Comparison of ENCODE assay signal across 1 cellular context in the genomic region with DNA sequence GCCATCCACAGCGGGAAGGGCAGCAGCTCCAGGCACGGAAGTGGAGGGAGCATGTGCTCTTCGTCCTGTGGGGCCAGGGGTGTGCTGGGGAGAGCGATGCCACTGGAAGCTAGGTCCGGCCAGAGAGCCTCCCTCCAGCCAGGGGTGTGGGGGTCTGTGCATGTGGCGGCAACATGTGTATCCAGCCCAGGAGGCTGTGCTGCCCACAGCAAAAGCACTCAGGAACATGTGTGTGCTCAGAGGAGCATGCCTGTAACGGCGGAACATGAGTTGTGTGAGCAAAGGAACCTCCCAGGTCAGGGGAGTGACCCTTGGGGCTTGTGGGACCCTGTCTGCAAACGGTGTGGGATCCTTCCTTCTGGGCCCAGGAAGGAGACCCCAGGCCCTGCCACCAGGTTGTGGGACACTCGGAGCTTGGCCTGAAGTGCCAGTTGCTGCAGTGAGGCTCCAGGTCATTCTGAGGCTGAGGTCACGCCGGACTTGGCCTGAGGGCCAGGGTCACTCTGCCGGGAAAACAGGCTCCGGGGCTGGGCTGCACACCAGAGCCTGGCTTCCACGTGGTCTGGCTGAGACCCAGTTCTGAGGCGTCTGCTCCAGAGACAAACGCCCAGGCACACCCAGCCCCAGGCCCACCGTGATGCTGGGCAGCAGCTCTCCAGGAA.
A peak's percentile ranks its signal among the peaks of the same experiment; 100 is the strongest.
TF ChIP-seq lines count a peak whose summit lies in the region.

No MANE protein-coding gene starts in this region.

TF ChIP-seq in HepG2, 621 proteins besides CTCF, POLR2A, EP300 and RAD21 (continued from another document and continues in another):
- TF ChIP-seq, protein P1, sequence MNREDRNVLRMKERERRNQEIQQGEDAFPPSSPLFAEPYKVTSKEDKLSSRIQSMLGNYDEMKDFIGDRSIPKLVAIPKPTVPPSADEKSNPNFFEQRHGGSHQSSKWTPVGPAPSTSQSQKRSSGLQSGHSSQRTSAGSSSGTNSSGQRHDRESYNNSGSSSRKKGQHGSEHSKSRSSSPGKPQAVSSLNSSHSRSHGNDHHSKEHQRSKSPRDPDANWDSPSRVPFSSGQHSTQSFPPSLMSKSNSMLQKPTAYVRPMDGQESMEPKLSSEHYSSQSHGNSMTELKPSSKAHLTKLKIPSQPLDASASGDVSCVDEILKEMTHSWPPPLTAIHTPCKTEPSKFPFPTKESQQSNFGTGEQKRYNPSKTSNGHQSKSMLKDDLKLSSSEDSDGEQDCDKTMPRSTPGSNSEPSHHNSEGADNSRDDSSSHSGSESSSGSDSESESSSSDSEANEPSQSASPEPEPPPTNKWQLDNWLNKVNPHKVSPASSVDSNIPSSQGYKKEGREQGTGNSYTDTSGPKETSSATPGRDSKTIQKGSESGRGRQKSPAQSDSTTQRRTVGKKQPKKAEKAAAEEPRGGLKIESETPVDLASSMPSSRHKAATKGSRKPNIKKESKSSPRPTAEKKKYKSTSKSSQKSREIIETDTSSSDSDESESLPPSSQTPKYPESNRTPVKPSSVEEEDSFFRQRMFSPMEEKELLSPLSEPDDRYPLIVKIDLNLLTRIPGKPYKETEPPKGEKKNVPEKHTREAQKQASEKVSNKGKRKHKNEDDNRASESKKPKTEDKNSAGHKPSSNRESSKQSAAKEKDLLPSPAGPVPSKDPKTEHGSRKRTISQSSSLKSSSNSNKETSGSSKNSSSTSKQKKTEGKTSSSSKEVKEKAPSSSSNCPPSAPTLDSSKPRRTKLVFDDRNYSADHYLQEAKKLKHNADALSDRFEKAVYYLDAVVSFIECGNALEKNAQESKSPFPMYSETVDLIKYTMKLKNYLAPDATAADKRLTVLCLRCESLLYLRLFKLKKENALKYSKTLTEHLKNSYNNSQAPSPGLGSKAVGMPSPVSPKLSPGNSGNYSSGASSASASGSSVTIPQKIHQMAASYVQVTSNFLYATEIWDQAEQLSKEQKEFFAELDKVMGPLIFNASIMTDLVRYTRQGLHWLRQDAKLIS (CRISPR knock-in tag; IDR thresholded peaks at IDR 0.05): no peak
- TF ChIP-seq ADNP (CRISPR knock-in tag; IDR thresholded peaks at IDR 0.05) (no peak), ZNF768 (CRISPR knock-in tag; IDR thresholded peaks at IDR 0.05) (no peak), SALL1 (CRISPR knock-in tag; IDR thresholded peaks at IDR 0.05) (peak; percentile 32; the same call in 1 of the 2 replicates), ZNF850 (CRISPR knock-in tag; conservative IDR thresholded peaks at IDR 0.05) (no peak), DPF2 (CRISPR knock-in tag; IDR thresholded peaks at IDR 0.05; ENCODE audit: borderline replicate concordance, low read depth) (no peak), ELF4 (CRISPR knock-in tag; IDR thresholded peaks at IDR 0.05; ENCODE audit: borderline replicate concordance) (no peak), POLR2G (IDR thresholded peaks at IDR 0.05; ENCODE audit: low read depth, low read length) (no peak), ARNT (IDR thresholded peaks at IDR 0.05) (no peak), SOX13 (IDR thresholded peaks at IDR 0.05) (no peak), SOX13 (CRISPR knock-in tag; conservative IDR thresholded peaks at IDR 0.05 in 1 of 2, IDR thresholded peaks at IDR 0.05 in 1 of 2) (0 out of 4 replicates have a peak, but pooled peaks of 1 of the 2 experiments have one; percentile 7), TBP (CRISPR knock-in tag; IDR thresholded peaks at IDR 0.05) (no peak), SIN3B (IDR thresholded peaks at IDR 0.05; ENCODE audit: low read length) (no peak), ZNF484 (CRISPR knock-in tag; IDR thresholded peaks at IDR 0.05; ENCODE audit: borderline replicate concordance, low read depth) (no peak), NR2C2 (CRISPR knock-in tag; IDR thresholded peaks at IDR 0.05; ENCODE audit: borderline replicate concordance) (no peak), ZNF329 (CRISPR knock-in tag; IDR thresholded peaks at IDR 0.05; ENCODE audit: low read depth) (no peak), STAT5B (CRISPR knock-in tag; IDR thresholded peaks at IDR 0.05) (no peak), SMARCC2 (IDR thresholded peaks at IDR 0.05) (no peak), SNRNP70 (IDR thresholded peaks at IDR 0.05; ENCODE audit: low read depth, low read length) (no peak), SP4 (CRISPR knock-in tag; IDR thresholded peaks at IDR 0.05) (no peak), PRMT3 (CRISPR knock-in tag; IDR thresholded peaks at IDR 0.05; ENCODE audit: borderline replicate concordance, low read depth) (no peak), NBN (conservative IDR thresholded peaks at IDR 0.05) (no peak), FOXC1 (CRISPR knock-in tag; IDR thresholded peaks at IDR 0.05; ENCODE audit: borderline replicate concordance) (no peak; the same call in 1 of the 2 replicates), CCAR2 (optimal IDR thresholded peaks at IDR 0.05; ENCODE audit: low read depth, low read length) (no peak), ATM (IDR thresholded peaks at IDR 0.05; ENCODE audit: borderline replicate concordance) (no peak), TCF12 (IDR thresholded peaks at IDR 0.05) (no peak), TCF12 (CRISPR knock-in tag; IDR thresholded peaks at IDR 0.05) (no peak)
- TF ChIP-seq, protein P2, sequence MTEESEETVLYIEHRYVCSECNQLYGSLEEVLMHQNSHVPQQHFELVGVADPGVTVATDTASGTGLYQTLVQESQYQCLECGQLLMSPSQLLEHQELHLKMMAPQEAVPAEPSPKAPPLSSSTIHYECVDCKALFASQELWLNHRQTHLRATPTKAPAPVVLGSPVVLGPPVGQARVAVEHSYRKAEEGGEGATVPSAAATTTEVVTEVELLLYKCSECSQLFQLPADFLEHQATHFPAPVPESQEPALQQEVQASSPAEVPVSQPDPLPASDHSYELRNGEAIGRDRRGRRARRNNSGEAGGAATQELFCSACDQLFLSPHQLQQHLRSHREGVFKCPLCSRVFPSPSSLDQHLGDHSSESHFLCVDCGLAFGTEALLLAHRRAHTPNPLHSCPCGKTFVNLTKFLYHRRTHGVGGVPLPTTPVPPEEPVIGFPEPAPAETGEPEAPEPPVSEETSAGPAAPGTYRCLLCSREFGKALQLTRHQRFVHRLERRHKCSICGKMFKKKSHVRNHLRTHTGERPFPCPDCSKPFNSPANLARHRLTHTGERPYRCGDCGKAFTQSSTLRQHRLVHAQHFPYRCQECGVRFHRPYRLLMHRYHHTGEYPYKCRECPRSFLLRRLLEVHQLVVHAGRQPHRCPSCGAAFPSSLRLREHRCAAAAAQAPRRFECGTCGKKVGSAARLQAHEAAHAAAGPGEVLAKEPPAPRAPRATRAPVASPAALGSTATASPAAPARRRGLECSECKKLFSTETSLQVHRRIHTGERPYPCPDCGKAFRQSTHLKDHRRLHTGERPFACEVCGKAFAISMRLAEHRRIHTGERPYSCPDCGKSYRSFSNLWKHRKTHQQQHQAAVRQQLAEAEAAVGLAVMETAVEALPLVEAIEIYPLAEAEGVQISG (CRISPR knock-in tag; IDR thresholded peaks at IDR 0.05): 0 out of 2 replicates have a peak, but pooled peaks have one; percentile 16
- TF ChIP-seq, protein P3, sequence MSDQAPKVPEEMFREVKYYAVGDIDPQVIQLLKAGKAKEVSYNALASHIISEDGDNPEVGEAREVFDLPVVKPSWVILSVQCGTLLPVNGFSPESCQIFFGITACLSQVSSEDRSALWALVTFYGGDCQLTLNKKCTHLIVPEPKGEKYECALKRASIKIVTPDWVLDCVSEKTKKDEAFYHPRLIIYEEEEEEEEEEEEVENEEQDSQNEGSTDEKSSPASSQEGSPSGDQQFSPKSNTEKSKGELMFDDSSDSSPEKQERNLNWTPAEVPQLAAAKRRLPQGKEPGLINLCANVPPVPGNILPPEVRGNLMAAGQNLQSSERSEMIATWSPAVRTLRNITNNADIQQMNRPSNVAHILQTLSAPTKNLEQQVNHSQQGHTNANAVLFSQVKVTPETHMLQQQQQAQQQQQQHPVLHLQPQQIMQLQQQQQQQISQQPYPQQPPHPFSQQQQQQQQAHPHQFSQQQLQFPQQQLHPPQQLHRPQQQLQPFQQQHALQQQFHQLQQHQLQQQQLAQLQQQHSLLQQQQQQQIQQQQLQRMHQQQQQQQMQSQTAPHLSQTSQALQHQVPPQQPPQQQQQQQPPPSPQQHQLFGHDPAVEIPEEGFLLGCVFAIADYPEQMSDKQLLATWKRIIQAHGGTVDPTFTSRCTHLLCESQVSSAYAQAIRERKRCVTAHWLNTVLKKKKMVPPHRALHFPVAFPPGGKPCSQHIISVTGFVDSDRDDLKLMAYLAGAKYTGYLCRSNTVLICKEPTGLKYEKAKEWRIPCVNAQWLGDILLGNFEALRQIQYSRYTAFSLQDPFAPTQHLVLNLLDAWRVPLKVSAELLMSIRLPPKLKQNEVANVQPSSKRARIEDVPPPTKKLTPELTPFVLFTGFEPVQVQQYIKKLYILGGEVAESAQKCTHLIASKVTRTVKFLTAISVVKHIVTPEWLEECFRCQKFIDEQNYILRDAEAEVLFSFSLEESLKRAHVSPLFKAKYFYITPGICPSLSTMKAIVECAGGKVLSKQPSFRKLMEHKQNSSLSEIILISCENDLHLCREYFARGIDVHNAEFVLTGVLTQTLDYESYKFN (CRISPR knock-in tag; conservative IDR thresholded peaks at IDR 0.05): no peak
- TF ChIP-seq, protein P4, sequence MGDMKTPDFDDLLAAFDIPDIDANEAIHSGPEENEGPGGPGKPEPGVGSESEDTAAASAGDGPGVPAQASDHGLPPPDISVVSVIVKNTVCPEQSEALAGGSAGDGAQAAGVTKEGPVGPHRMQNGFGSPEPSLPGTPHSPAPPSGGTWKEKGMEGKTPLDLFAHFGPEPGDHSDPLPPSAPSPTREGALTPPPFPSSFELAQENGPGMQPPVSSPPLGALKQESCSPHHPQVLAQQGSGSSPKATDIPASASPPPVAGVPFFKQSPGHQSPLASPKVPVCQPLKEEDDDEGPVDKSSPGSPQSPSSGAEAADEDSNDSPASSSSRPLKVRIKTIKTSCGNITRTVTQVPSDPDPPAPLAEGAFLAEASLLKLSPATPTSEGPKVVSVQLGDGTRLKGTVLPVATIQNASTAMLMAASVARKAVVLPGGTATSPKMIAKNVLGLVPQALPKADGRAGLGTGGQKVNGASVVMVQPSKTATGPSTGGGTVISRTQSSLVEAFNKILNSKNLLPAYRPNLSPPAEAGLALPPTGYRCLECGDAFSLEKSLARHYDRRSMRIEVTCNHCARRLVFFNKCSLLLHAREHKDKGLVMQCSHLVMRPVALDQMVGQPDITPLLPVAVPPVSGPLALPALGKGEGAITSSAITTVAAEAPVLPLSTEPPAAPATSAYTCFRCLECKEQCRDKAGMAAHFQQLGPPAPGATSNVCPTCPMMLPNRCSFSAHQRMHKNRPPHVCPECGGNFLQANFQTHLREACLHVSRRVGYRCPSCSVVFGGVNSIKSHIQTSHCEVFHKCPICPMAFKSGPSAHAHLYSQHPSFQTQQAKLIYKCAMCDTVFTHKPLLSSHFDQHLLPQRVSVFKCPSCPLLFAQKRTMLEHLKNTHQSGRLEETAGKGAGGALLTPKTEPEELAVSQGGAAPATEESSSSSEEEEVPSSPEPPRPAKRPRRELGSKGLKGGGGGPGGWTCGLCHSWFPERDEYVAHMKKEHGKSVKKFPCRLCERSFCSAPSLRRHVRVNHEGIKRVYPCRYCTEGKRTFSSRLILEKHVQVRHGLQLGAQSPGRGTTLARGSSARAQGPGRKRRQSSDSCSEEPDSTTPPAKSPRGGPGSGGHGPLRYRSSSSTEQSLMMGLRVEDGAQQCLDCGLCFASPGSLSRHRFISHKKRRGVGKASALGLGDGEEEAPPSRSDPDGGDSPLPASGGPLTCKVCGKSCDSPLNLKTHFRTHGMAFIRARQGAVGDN (CRISPR knock-in tag; IDR thresholded peaks at IDR 0.05): peak; percentile 91
- TF ChIP-seq, protein P5, sequence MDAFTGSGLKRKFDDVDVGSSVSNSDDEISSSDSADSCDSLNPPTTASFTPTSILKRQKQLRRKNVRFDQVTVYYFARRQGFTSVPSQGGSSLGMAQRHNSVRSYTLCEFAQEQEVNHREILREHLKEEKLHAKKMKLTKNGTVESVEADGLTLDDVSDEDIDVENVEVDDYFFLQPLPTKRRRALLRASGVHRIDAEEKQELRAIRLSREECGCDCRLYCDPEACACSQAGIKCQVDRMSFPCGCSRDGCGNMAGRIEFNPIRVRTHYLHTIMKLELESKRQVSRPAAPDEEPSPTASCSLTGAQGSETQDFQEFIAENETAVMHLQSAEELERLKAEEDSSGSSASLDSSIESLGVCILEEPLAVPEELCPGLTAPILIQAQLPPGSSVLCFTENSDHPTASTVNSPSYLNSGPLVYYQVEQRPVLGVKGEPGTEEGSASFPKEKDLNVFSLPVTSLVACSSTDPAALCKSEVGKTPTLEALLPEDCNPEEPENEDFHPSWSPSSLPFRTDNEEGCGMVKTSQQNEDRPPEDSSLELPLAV (CRISPR knock-in tag; conservative IDR thresholded peaks at IDR 0.05; ENCODE audit: low read depth): no peak
- TF ChIP-seq, protein P6, sequence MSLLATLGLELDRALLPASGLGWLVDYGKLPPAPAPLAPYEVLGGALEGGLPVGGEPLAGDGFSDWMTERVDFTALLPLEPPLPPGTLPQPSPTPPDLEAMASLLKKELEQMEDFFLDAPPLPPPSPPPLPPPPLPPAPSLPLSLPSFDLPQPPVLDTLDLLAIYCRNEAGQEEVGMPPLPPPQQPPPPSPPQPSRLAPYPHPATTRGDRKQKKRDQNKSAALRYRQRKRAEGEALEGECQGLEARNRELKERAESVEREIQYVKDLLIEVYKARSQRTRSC (CRISPR knock-in tag; IDR thresholded peaks at IDR 0.05; ENCODE audit: low read depth): no peak
- TF ChIP-seq, protein P7, sequence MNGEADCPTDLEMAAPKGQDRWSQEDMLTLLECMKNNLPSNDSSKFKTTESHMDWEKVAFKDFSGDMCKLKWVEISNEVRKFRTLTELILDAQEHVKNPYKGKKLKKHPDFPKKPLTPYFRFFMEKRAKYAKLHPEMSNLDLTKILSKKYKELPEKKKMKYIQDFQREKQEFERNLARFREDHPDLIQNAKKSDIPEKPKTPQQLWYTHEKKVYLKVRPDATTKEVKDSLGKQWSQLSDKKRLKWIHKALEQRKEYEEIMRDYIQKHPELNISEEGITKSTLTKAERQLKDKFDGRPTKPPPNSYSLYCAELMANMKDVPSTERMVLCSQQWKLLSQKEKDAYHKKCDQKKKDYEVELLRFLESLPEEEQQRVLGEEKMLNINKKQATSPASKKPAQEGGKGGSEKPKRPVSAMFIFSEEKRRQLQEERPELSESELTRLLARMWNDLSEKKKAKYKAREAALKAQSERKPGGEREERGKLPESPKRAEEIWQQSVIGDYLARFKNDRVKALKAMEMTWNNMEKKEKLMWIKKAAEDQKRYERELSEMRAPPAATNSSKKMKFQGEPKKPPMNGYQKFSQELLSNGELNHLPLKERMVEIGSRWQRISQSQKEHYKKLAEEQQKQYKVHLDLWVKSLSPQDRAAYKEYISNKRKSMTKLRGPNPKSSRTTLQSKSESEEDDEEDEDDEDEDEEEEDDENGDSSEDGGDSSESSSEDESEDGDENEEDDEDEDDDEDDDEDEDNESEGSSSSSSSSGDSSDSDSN (CRISPR knock-in tag; IDR thresholded peaks at IDR 0.05): peak; percentile 63
- TF ChIP-seq, protein P8, sequence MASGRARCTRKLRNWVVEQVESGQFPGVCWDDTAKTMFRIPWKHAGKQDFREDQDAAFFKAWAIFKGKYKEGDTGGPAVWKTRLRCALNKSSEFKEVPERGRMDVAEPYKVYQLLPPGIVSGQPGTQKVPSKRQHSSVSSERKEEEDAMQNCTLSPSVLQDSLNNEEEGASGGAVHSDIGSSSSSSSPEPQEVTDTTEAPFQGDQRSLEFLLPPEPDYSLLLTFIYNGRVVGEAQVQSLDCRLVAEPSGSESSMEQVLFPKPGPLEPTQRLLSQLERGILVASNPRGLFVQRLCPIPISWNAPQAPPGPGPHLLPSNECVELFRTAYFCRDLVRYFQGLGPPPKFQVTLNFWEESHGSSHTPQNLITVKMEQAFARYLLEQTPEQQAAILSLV (CRISPR knock-in tag; IDR thresholded peaks at IDR 0.05; ENCODE audit: borderline replicate concordance): 0 out of 2 replicates have a peak, but pooled peaks have one; percentile 41
- TF ChIP-seq, protein P9, sequence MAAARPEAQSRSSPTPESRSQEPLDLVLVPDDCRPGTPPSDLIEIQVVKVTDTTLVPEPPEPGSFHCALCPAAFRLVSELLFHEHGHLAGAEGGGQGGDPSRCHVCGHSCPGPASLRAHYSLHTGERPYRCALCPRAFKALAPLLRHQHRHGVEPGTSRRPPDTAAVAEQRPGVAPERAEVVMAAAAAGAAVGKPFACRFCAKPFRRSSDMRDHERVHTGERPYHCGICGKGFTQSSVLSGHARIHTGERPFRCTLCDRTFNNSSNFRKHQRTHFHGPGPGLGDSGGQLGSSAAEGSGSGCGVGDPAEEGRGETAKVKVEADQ (CRISPR knock-in tag; IDR thresholded peaks at IDR 0.05; ENCODE audit: borderline replicate concordance): no peak
